Comparison of ENCODE assay signal across 28 cellular contexts in the genomic region with DNA sequence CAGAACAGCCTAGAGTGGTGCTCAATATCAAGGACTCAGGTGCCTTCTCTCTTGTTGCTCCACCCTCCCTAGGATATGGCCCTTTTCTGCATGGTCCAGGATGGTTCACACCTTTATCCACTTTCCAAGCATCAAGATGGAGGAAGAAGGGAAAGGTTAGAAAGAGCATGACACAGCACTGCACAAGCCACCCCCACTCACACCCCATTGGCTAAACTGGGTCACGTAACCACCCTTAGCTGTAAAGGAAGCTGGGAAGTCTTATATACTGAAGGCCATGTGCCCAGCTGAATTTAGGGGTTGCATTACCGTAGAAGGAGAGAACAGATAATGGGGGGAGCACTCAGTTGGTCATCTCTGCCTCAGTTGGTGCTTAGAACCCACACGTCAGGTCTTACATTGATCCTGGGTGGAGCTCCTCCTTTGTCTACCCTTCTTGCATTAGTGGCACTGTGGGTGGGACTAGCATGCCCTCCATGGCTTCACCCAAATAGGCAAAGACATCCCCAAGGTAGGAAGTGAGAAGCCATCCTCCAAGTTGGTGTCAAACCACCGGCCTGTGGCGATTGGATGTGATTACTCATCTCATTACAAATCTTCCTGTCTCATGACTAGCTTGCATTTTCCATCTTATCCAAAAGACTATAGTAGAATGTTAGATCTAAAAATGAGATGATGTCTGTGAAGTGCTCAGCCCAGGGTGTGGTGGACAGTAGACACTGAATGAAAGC.
"Had no signal": no experiment of that assay in that cellular context is flagged by ENCODE, and none has a peak within 500 bp of the region (broad histone marks: within the 10 kb centered on the region; RNA-seq: fewer than 3 reads in every experiment).

No MANE protein-coding gene starts in this region.

- H3K4me3 Mint-ChIP-seq: activated B cell treated with CpG ODN at 0.5 μM for 24 hours; activated CD4-positive, alpha-beta T cell treated with anti-CD3 and anti-CD28 coated beads for 36 hours; stimulated activated memory B cell treated with anti-CD40 and anti-IgM and Interleukin-4, amounts not matched to agents 10 μg/mL and 1 μg/mL and 100 μg/mL, for 72 hours; stimulated activated naive CD8-positive, alpha-beta T cell treated with anti-CD3 and anti-CD28 coated beads, Interleukin-15, amount 100 ng/mL, for 72 hours; T-helper 17 cell had no signal

- H3K27me3 Mint-ChIP-seq: activated B cell treated with CpG ODN at 0.5 μM for 24 hours; activated CD4-positive, alpha-beta T cell treated with anti-CD3 and anti-CD28 coated beads for 36 hours; stimulated activated naive CD8-positive, alpha-beta T cell treated with anti-CD3 and anti-CD28 coated beads, Interleukin-15, amount 100 ng/mL, for 72 hours; T-helper 17 cell had no signal

- H3K36me3 Mint-ChIP-seq: stimulated activated memory B cell treated with anti-CD40 and anti-IgM and Interleukin-4, amounts not matched to agents 10 μg/mL and 1 μg/mL and 100 μg/mL, for 72 hours had no signal

- H3K4me1 ChIP-seq: colonic mucosa, prostate gland, thyroid gland, upper lobe of left lung had no signal

- H3K4me3 ChIP-seq: colonic mucosa, ovary, prostate gland, thyroid gland, upper lobe of left lung had no signal

- DNase-seq: activated B cell treated with CpG ODN at 0.5 μM for 24 hours; activated CD4-positive, alpha-beta T cell treated with anti-CD3 and anti-CD28 coated beads for 36 hours; activated CD4-positive, alpha-beta T cell treated with anti-CD3 and anti-CD28 coated beads, Interleukin-2, amount 50 U/mL, for 4 hours; activated CD8-positive, alpha-beta memory T cell treated with anti-CD3 and anti-CD28 coated beads, Interleukin-2, amount 50 U/mL, for 4 hours; activated gamma-delta T cell; activated naive CD4-positive, alpha-beta T cell treated with anti-CD3 and anti-CD28 coated beads, Interleukin-2, amount 50 U/mL, for 16 hours; activated T-cell treated with anti-CD3 and anti-CD28 coated beads, Interleukin-2, amount 50 U/mL, for 1 hour; anterior cingulate cortex; cerebellar nuclear complex; colonic mucosa; effector CD8-positive, alpha-beta T cell; glutamatergic neuron; islet precursor cell; left colon; mammary epithelial cell; ovary; retina; small intestine; stimulated activated CD4-positive, alpha-beta T cell treated with anti-CD3 and anti-CD28 coated beads, Interleukin-1b, Interleukin-23, amount 100 ng/mL, for 48 hours; stimulated activated CD4-positive, alpha-beta T cell treated with anti-CD3 and anti-CD28 coated beads, Interleukin-4, amount 100 ng/mL, for 4 hours; stimulated activated CD8-positive, alpha-beta memory T cell treated with anti-CD3 and anti-CD28 coated beads, Interleukin-4, amount 100 ng/mL, for 48 hours; stimulated activated naive CD8-positive, alpha-beta T cell treated with anti-CD3 and anti-CD28 coated beads, Interleukin-15, amount 100 ng/mL, for 72 hours; T-helper 17 cell; thyroid gland; upper lobe of left lung had no signal

- H3K4me1 Mint-ChIP-seq: activated B cell treated with CpG ODN at 0.5 μM for 24 hours; stimulated activated memory B cell treated with anti-CD40 and anti-IgM and Interleukin-4, amounts not matched to agents 10 μg/mL and 1 μg/mL and 100 μg/mL, for 72 hours had no signal

- H3K9me3 Mint-ChIP-seq: activated B cell treated with CpG ODN at 0.5 μM for 24 hours; stimulated activated memory B cell treated with anti-CD40 and anti-IgM and Interleukin-4, amounts not matched to agents 10 μg/mL and 1 μg/mL and 100 μg/mL, for 72 hours; stimulated activated naive CD8-positive, alpha-beta T cell treated with anti-CD3 and anti-CD28 coated beads, Interleukin-15, amount 100 ng/mL, for 72 hours had no signal

- ATAC-seq: activated CD4-positive, alpha-beta T cell treated with anti-CD3 and anti-CD28 coated beads for 36 hours; left colon; sciatic nerve; stimulated activated memory B cell treated with anti-CD40 and anti-IgM and Interleukin-4, amounts not matched to agents 10 μg/mL and 1 μg/mL and 100 μg/mL, for 72 hours; stimulated activated naive CD8-positive, alpha-beta T cell treated with anti-CD3 and anti-CD28 coated beads, Interleukin-15, amount 100 ng/mL, for 72 hours; T-helper 17 cell had no signal

- H3K27ac ChIP-seq: colonic mucosa, ovary, prostate gland, thyroid gland, upper lobe of left lung had no signal

- H3K9me3 ChIP-seq: colonic mucosa, ovary, prostate gland, thyroid gland, upper lobe of left lung had no signal

- H3K27me3 ChIP-seq: colonic mucosa, ovary, thyroid gland, upper lobe of left lung had no signal

- H3K36me3 ChIP-seq: colonic mucosa, ovary, prostate gland, thyroid gland, upper lobe of left lung had no signal

- H3K27ac Mint-ChIP-seq: activated B cell treated with CpG ODN at 0.5 μM for 24 hours; activated CD4-positive, alpha-beta T cell treated with anti-CD3 and anti-CD28 coated beads for 36 hours; stimulated activated memory B cell treated with anti-CD40 and anti-IgM and Interleukin-4, amounts not matched to agents 10 μg/mL and 1 μg/mL and 100 μg/mL, for 72 hours; stimulated activated naive CD8-positive, alpha-beta T cell treated with anti-CD3 and anti-CD28 coated beads, Interleukin-15, amount 100 ng/mL, for 72 hours; T-helper 17 cell had no signal
